Comparison of ENCODE assay signal across 1 cellular context in genomic region chr1:229559336-229559801, GRCh38.
TF ChIP-seq lines count a peak whose summit lies in the region.

No MANE protein-coding gene starts in this region.

TF ChIP-seq in SK-N-SH, 30 proteins besides CTCF, POLR2A, EP300 and RAD21:
- TF ChIP-seq TAF1 (IDR thresholded peaks at IDR 0.05; ENCODE audit: borderline replicate concordance, low read depth, low read length) = 0 out of 2 replicates have a peak, but pooled peaks have one; percentile 4
